6 cellular contexts compared by ENCODE assay signal in genomic region chr11:65960824-65961266, GRCh38. TPM values are rescaled to one million over a fixed set of nuclear protein-coding genes. Genes with fewer than 3 reads are reported as not detected.
DNase-seq lines count a peak whose midpoint lies in the region; ATAC-seq, FAIRE-seq and TF ChIP-seq lines count a peak whose summit lies in the region.

No MANE protein-coding gene starts in this region.

- peaks cover 11 to 16% of the 10 kb centered on the region in 2 experiments for H3K36me3 ChIP-seq in keratinocyte (ENCODE audit: control insufficient read depth in 2 of 2, extremely low read depth in 1 of 2, insufficient read depth in 2 of 2, low read length in 2 of 2)

- no peak for ATAC-seq in T-helper 17 cell
- no peak for ATAC-seq in GM18498 (IDR thresholded peaks at IDR 0.05; ENCODE audit: unreplicated experiment)

- CTCF ChIA-PET in AG04449 (lab: Yijun Ruan, JAX), result interaction anchor here (0.8 to 44.9 kb wide), 5 partner anchors 12 to 98 kb away, joined by 3 to 1090 read pairs (median 4); partner anchors contain the start of genes CCDC85B, CTSW, EFEMP2 and FIBP

- no peaks in the 10 kb centered on the region for H3K9me1 ChIP-seq in keratinocyte (ENCODE audit: control insufficient read depth, extremely low read depth, insufficient read depth, low read length)

- peaks cover 8% of the 10 kb centered on the region for H3K4me1 ChIP-seq in keratinocyte (ENCODE audit: control insufficient read depth, extremely low read depth, insufficient read depth, low read length)

- TF ChIP-seq CTCF in AG04449 (IDR thresholded peaks at IDR 0.05; ENCODE audit: insufficient read depth, low read length, missing control alignments), result no peak
- TF ChIP-seq CTCF in keratinocyte (optimal IDR thresholded peaks at IDR 0.05 in 1 of 3, IDR thresholded peaks at IDR 0.05 in 1 of 3, conservative IDR thresholded peaks at IDR 0.05 in 1 of 3; ENCODE audit: extremely low read depth in 1 of 3, insufficient read depth in 2 of 3, low read length in 3 of 3), result no peak

- H3K36me3 Mint-ChIP-seq in T-helper 17 cell (ENCODE audit: low read depth), result peaks cover 11% of the 10 kb centered on the region

- peak overlapping the region; percentile 97 for H2AFZ ChIP-seq in keratinocyte (ENCODE audit: control insufficient read depth, low read length)

- H3K4me2 ChIP-seq in keratinocyte (ENCODE audit: control insufficient read depth, extremely low read depth, insufficient read depth, low read depth, low read length), result peak overlapping the region; percentile 84

- dilution Hi-C loops in keratinocyte (cut with MboI; ENCODE audit: extremely low pct_ligation_motif_present, low sequenced_read_pairs), result no loop called here

- peaks cover 31% of the 10 kb centered on the region for H3K79me2 ChIP-seq in keratinocyte (ENCODE audit: control insufficient read depth, insufficient read depth, low read length)

- H4K20me1 ChIP-seq in keratinocyte (ENCODE audit: control insufficient read depth, extremely low read depth, insufficient read depth, low read length), result no peaks in the 10 kb centered on the region

- H3K9ac ChIP-seq in keratinocyte (ENCODE audit: control insufficient read depth, extremely low read depth, insufficient read depth, low read length), result peak overlapping the region; percentile 91

- peak overlapping the region; percentile 97 for H3K4me3 Mint-ChIP-seq in T-helper 17 cell

- peak overlapping the region; percentile 99 for H3K27ac Mint-ChIP-seq in T-helper 17 cell

- POLR2A ChIA-PET in AG04449 (lab: Yijun Ruan, JAX), result interaction anchor here (1.4 to 1.7 kb wide), 2 partner anchors 70 to 72 kb away, joined by 5 read pairs; partner anchors contain the start of genes CCDC85B and FIBP

- H3K4me1 Mint-ChIP-seq in T-helper 17 cell, result peaks cover 28% of the 10 kb centered on the region

- peak overlapping the region; percentile 89 for H3K27ac ChIP-seq in keratinocyte (ENCODE audit: control insufficient read depth, insufficient read depth, low read length)

- FAIRE-seq in keratinocyte (lab: Jason Lieb, UNC), result no peak

- H3K4me3 ChIP-seq in AG04449 (ENCODE audit: low read depth, low read length), result peak overlapping the region; percentile 77
- H3K4me3 ChIP-seq in keratinocyte (ENCODE audit: control insufficient read depth in 2 of 3, extremely low read depth in 1 of 3, insufficient read depth in 2 of 3, low read depth in 1 of 3, low read length in 3 of 3), result peak overlapping the region; percentile 58 to 95 (median 70)

- H3K27me3 ChIP-seq in keratinocyte (ENCODE audit: control insufficient read depth, extremely low read depth, insufficient read depth, low read length), result no peaks in the 10 kb centered on the region

- H3K9me3 ChIP-seq in T-helper 17 cell (ENCODE audit: control insufficient read depth, low read length, poor library complexity, severe bottlenecking) (no peaks in the 10 kb centered on the region), keratinocyte (ENCODE audit: control insufficient read depth, low read depth, low read length) (no peaks in the 10 kb centered on the region)

- DNase-seq in AG04449 (ENCODE audit: low read depth, low spot score) (no peak), T-helper 17 cell (no peak), keratinocyte (ENCODE audit: low read depth, low spot score) (no peak), HT-29 (ENCODE audit: low spot score) (no peak), HCEC 1CT (no peak)

- no peaks in the 10 kb centered on the region for H3K27me3 Mint-ChIP-seq in T-helper 17 cell

RNA-seq across cellular contexts. Expression of gene SART1, which starts 0.7 kb away (rescaled TPM):
- 10 to 100 TPM; 74.2 to 80.9 TPM for total RNA-seq in T-helper 17 cell
- 5.9 to 28.0 TPM (median 14.7 TPM) in 3 replicates for polyA plus RNA-seq in keratinocyte
- 80.5 TPM for polyA plus RNA-seq in keratinocyte (2011; ENCODE audit: low read depth)
- 6.2 and 18.6 TPM in 2 replicates for polyA plus RNA-seq in keratinocyte (2011; cell fraction: cytosol; rRNA removed)
- 17.9 and 27.4 TPM in 2 replicates for polyA plus RNA-seq in keratinocyte (2011; cell fraction: nucleus; rRNA removed)
- 34.0 and 58.1 TPM in 2 replicates for polyA plus RNA-seq in keratinocyte (2012; ENCODE audit: low replicate concordance)
- 2.7 to 29.5 TPM (median 10.2 TPM) in 3 replicates for polyA minus RNA-seq in keratinocyte
- polyA minus RNA-seq in keratinocyte (2011; cell fraction: cytosol; rRNA and poly(A)+ RNA removed), result 24.4 TPM
- 4.8 and 8.4 TPM in 2 replicates for polyA minus RNA-seq in keratinocyte (2011; cell fraction: nucleus; rRNA and poly(A)+ RNA removed)
- total RNA-seq in HT-29 (2014; rRNA removed; shearing (Covaris generic)), result 86.1 and 106 TPM in 2 replicates

RNA-seq across cellular contexts. Expression of gene TSGA10IP, which starts 15.6 kb away (rescaled TPM):
- total RNA-seq in T-helper 17 cell, result not detected
- not detected in 3 replicates for polyA plus RNA-seq in keratinocyte
- not detected for polyA plus RNA-seq in keratinocyte (2011; ENCODE audit: low read depth)
- not detected in 2 replicates for polyA plus RNA-seq in keratinocyte (2011; cell fraction: cytosol; rRNA removed)
- polyA plus RNA-seq in keratinocyte (2011; cell fraction: nucleus; rRNA removed), result not detected in 2 replicates
- 0.17 TPM in 1 of 2 replicates, not detected in the other for polyA plus RNA-seq in keratinocyte (2012; ENCODE audit: low replicate concordance)
- not detected in 3 replicates for polyA minus RNA-seq in keratinocyte
- polyA minus RNA-seq in keratinocyte (2011; cell fraction: cytosol; rRNA and poly(A)+ RNA removed), result not detected
- polyA minus RNA-seq in keratinocyte (2011; cell fraction: nucleus; rRNA and poly(A)+ RNA removed), result not detected in 2 replicates
- total RNA-seq in HT-29 (2014; rRNA removed; shearing (Covaris generic)), result not detected in 2 replicates

RNA-seq across cellular contexts. Expression of gene EIF1AD, which starts 41.1 kb away (rescaled TPM):
- total RNA-seq in T-helper 17 cell, result 100 to 1,000 TPM in 1 of 2 donors, 10 to 100 TPM in 1; 85.2 to 100 TPM
- 23.1 to 36.8 TPM (median 29.6 TPM) in 3 replicates for polyA plus RNA-seq in keratinocyte
- 27.8 TPM for polyA plus RNA-seq in keratinocyte (2011; ENCODE audit: low read depth)
- 25.7 and 27.4 TPM in 2 replicates for polyA plus RNA-seq in keratinocyte (2011; cell fraction: cytosol; rRNA removed)
- polyA plus RNA-seq in keratinocyte (2011; cell fraction: nucleus; rRNA removed), result 37.9 and 40.2 TPM in 2 replicates
- polyA plus RNA-seq in keratinocyte (2012; ENCODE audit: low replicate concordance), result 29.7 and 31.2 TPM in 2 replicates
- 42.8 to 48.1 TPM (median 44.4 TPM) in 3 replicates for polyA minus RNA-seq in keratinocyte
- polyA minus RNA-seq in keratinocyte (2011; cell fraction: cytosol; rRNA and poly(A)+ RNA removed), result 24.6 TPM
- 18.7 and 30.3 TPM in 2 replicates for polyA minus RNA-seq in keratinocyte (2011; cell fraction: nucleus; rRNA and poly(A)+ RNA removed)
- 36.9 and 44.7 TPM in 2 replicates for total RNA-seq in HT-29 (2014; rRNA removed; shearing (Covaris generic))

RNA-seq across cellular contexts. Expression of gene BANF1, which starts 41.5 kb away (rescaled TPM):
- total RNA-seq in T-helper 17 cell, result 10 to 100 TPM; 47.5 to 58.0 TPM
- polyA plus RNA-seq in keratinocyte, result 112 to 187 TPM (median 154 TPM) in 3 replicates
- 12.9 TPM for polyA plus RNA-seq in keratinocyte (2011; ENCODE audit: low read depth)
- 206 and 231 TPM in 2 replicates for polyA plus RNA-seq in keratinocyte (2011; cell fraction: cytosol; rRNA removed)
- polyA plus RNA-seq in keratinocyte (2011; cell fraction: nucleus; rRNA removed), result 99.3 and 102 TPM in 2 replicates
- polyA plus RNA-seq in keratinocyte (2012; ENCODE audit: low replicate concordance), result 152 and 176 TPM in 2 replicates
- polyA minus RNA-seq in keratinocyte, result 61.8 to 73.4 TPM (median 69.0 TPM) in 3 replicates
- polyA minus RNA-seq in keratinocyte (2011; cell fraction: cytosol; rRNA and poly(A)+ RNA removed), result 84.6 TPM
- polyA minus RNA-seq in keratinocyte (2011; cell fraction: nucleus; rRNA and poly(A)+ RNA removed), result 16.2 and 16.9 TPM in 2 replicates
- total RNA-seq in HT-29 (2014; rRNA removed; shearing (Covaris generic)), result 84.3 and 86.3 TPM in 2 replicates

RNA-seq across cellular contexts. Expression of gene DRAP1, which starts 41.6 kb away (rescaled TPM):
- 10 to 100 TPM; 63.1 to 65.7 TPM for total RNA-seq in T-helper 17 cell
- 135 to 175 TPM (median 138 TPM) in 3 replicates for polyA plus RNA-seq in keratinocyte
- polyA plus RNA-seq in keratinocyte (2011; ENCODE audit: low read depth), result 117 TPM
- polyA plus RNA-seq in keratinocyte (2011; cell fraction: cytosol; rRNA removed), result 70.3 and 209 TPM in 2 replicates
- 81.8 and 104 TPM in 2 replicates for polyA plus RNA-seq in keratinocyte (2011; cell fraction: nucleus; rRNA removed)
- 279 and 338 TPM in 2 replicates for polyA plus RNA-seq in keratinocyte (2012; ENCODE audit: low replicate concordance)
- polyA minus RNA-seq in keratinocyte, result 23.8 to 86.3 TPM (median 25.4 TPM) in 3 replicates
- 89.4 TPM for polyA minus RNA-seq in keratinocyte (2011; cell fraction: cytosol; rRNA and poly(A)+ RNA removed)
- polyA minus RNA-seq in keratinocyte (2011; cell fraction: nucleus; rRNA and poly(A)+ RNA removed), result 15.5 and 15.6 TPM in 2 replicates
- total RNA-seq in HT-29 (2014; rRNA removed; shearing (Covaris generic)), result 208 and 228 TPM in 2 replicates
